Comparison of ENCODE assay signal across 14 cellular contexts in genomic region chr16:73092236-73092781, GRCh38. TPM values are rescaled to one million over a fixed set of nuclear protein-coding genes. Genes with fewer than 3 reads are reported as not detected.
DNase-seq lines count a peak whose midpoint lies in the region; ATAC-seq and TF ChIP-seq lines count a peak whose summit lies in the region.
"Had no signal": no experiment of that assay in that cellular context is flagged by ENCODE, and none has a peak within 500 bp of the region (broad histone marks: within the 10 kb centered on the region; RNA-seq: fewer than 3 reads in every experiment).

No MANE protein-coding gene starts in this region.

- no peak overlapping the region for H3K23ac ChIP-seq in IMR-90 (ENCODE audit: low read depth, low read length)

- H2BK5ac ChIP-seq in IMR-90 (ENCODE audit: low read depth, low read length, poor library complexity, severe bottlenecking): no peak overlapping the region

- H2BK15ac ChIP-seq in IMR-90 (ENCODE audit: low read depth, low read length): no peak overlapping the region

- H3K36me3 ChIP-seq in IMR-90 (ENCODE audit: control insufficient read depth, insufficient read depth, low read length): no peaks in the 10 kb centered on the region
- H3K36me3 ChIP-seq: adrenal gland, tibial nerve had no signal

- TF ChIP-seq RAD21 in IMR-90 (IDR thresholded peaks at IDR 0.05; ENCODE audit: low read length): no peak

- in situ Hi-C loops in IMR-90 (cut with MboI; ENCODE audit: low sequenced_read_pairs): no loop called here

- H3K18ac ChIP-seq in IMR-90 (ENCODE audit: low read depth, low read length): no peak overlapping the region

- POLR2A ChIA-PET in IMR-90 (lab: Charles Lee; ENCODE audit: unreplicated experiment): no interaction called here

- no peak overlapping the region for H3K4ac ChIP-seq in IMR-90 (ENCODE audit: low read depth, low read length)

- no peak for DNase-seq in IMR-90
- peak in 40 of 61 donors; percentile 11 to 70 (median 26) for DNase-seq in caudate nucleus (lab: John Stamatoyannopoulos, UW)
- DNase-seq in left kidney (ENCODE audit: low read depth, low spot score): peak; percentile 35
- peak; percentile 64 for DNase-seq in putamen (ENCODE audit: low spot score)
- no peak for DNase-seq in HuH-7.5 (ENCODE audit: low spot score)
- DNase-seq: adrenal gland, NCI-H2029, NCI-H524, T-cell had no signal

- TF ChIP-seq POLR2A in IMR-90 (IDR thresholded peaks at IDR 0.05; ENCODE audit: low read depth, low read length): no peak

- H3K4me2 ChIP-seq in IMR-90 (ENCODE audit: low read depth, low read length): no peak overlapping the region

- CTCF ChIA-PET in IMR-90 (lab: Yijun Ruan, JAX): no interaction called here

- H3K27ac ChIP-seq in IMR-90 (ENCODE audit: insufficient read depth, low read length): no peak overlapping the region
- peak overlapping the region; percentile 14 for H3K27ac ChIP-seq in caudate nucleus (ENCODE audit: low read depth, low read length)
- H3K27ac ChIP-seq: adrenal gland, C4-2B had no signal

- no peak for TF ChIP-seq CTCF in IMR-90 (conservative IDR thresholded peaks at IDR 0.05; ENCODE audit: low read depth, low read length)

- peaks cover 3% of the 10 kb centered on the region; the same call in 1 of the 2 replicates for H3K9me1 ChIP-seq in IMR-90 (ENCODE audit: insufficient read depth, low read length)

- dilution Hi-C loops in IMR-90 (cut with HindIII; ENCODE audit: low sequenced_read_pairs, unreplicated experiment): no loop called here

- H3K4me1 ChIP-seq in IMR-90 (ENCODE audit: control insufficient read depth, insufficient read depth, low read length): peaks cover 7% of the 10 kb centered on the region; the same call in 1 of the 2 replicates

- no peaks in the 10 kb centered on the region for H3K9me3 ChIP-seq in IMR-90 (ENCODE audit: control insufficient read depth, insufficient read depth, low read length)
- H3K9me3 ChIP-seq: adrenal gland, tibial nerve had no signal

- H2BK20ac ChIP-seq in IMR-90 (ENCODE audit: low read depth, low read length): no peak overlapping the region

- H2BK120ac ChIP-seq in IMR-90 (ENCODE audit: low read depth, low read length): no peak overlapping the region; the same call in 1 of the 2 replicates

- intact Hi-C loops in IMR-90 (cut with micrococcal nuclease): no loop called here

- no peaks in the 10 kb centered on the region; the same call in 1 of the 2 replicates for H3K27me3 ChIP-seq in IMR-90 (ENCODE audit: control insufficient read depth, insufficient read depth, low read length)
- H3K27me3 ChIP-seq: adrenal gland, tibial nerve had no signal

- no peak overlapping the region for H3K4me3 ChIP-seq in IMR-90 (ENCODE audit: insufficient read depth, low read depth, low read length)
- H3K4me3 ChIP-seq: adrenal gland, GM12878, tibial nerve had no signal

- 93% methylated on average over 12 of the region's 16 CpGs; no CpG with 5 or more reads in 1 of the 2 experiments for WGBS in IMR-90 (ENCODE audit: extremely low coverage in 2 of 2, insufficient read length in 1 of 2), 2 experiments

- H3K56ac ChIP-seq in IMR-90 (ENCODE audit: extremely low read depth, insufficient read depth, low read length): no peak overlapping the region

- no peak overlapping the region for H3K14ac ChIP-seq in IMR-90 (replicated peaks; ENCODE audit: low read depth, low read length)

- no peaks in the 10 kb centered on the region for H4K20me1 ChIP-seq in IMR-90 (ENCODE audit: insufficient read depth, low read length)

- H2AK9ac ChIP-seq in IMR-90 (replicated peaks; ENCODE audit: low read depth, low read length, poor library complexity): no peak overlapping the region

- H3K79me1 ChIP-seq in IMR-90 (ENCODE audit: low read depth in 1 of 2, low read length in 2 of 2): no peaks in the 10 kb centered on the region

- no peak overlapping the region for H4K91ac ChIP-seq in IMR-90 (ENCODE audit: insufficient read depth, low read depth, low read length)

- ATAC-seq in IMR-90 (ENCODE audit: low read depth): no peak
- ATAC-seq in HG02938 (IDR thresholded peaks at IDR 0.05; ENCODE audit: unreplicated experiment): no peak
- no peak for ATAC-seq in HG03378 (IDR thresholded peaks at IDR 0.05; ENCODE audit: unreplicated experiment)
- ATAC-seq: GM12878 had no signal

- no peak overlapping the region for H2AK5ac ChIP-seq in IMR-90 (ENCODE audit: low read depth, low read length)

- BruUV-seq in IMR-90 (replicated peaks; lab: Mats Ljungman, UMichigan): no TSS peak

- H2AFZ ChIP-seq in IMR-90 (replicated peaks; ENCODE audit: low read length, poor library complexity): no peak overlapping the region

- H4K8ac ChIP-seq in IMR-90 (ENCODE audit: low read depth in 2 of 2, low read length in 2 of 2): no peak overlapping the region

- H4K5ac ChIP-seq in IMR-90 (ENCODE audit: low read depth, low read length): no peak overlapping the region

- no peak overlapping the region for H3K9ac ChIP-seq in IMR-90 (ENCODE audit: low read depth, low read length)

TF ChIP-seq in IMR-90, 13 proteins besides CTCF, POLR2A, EP300 and RAD21:
- TF ChIP-seq NFE2L2 (IDR thresholded peaks at IDR 0.05; ENCODE audit: low read depth, low read length) (no peak), CEBPB (IDR thresholded peaks at IDR 0.05; ENCODE audit: low read depth, low read length) (peak; percentile 12; the same call in 1 of the 2 replicates), RCOR1 (IDR thresholded peaks at IDR 0.05; ENCODE audit: insufficient replicate concordance, low read length) (no peak), SMC3 (IDR thresholded peaks at IDR 0.05; ENCODE audit: low read depth, low read length) (no peak), MAZ (IDR thresholded peaks at IDR 0.05; ENCODE audit: borderline replicate concordance, low read depth, low read length) (no peak), USF2 (IDR thresholded peaks at IDR 0.05; ENCODE audit: low read depth, low read length) (no peak), CHD1 (IDR thresholded peaks at IDR 0.05; ENCODE audit: low read depth, low read length) (no peak)
TF ChIP-seq in IMR-90: peak in this region for 1.

RNA-seq across cellular contexts. Expression of gene ZFHX3, which starts 44.4 kb away (rescaled TPM):
- 1.4 and 2.2 TPM in 2 replicates for total RNA-seq in IMR-90 (2012; rRNA removed)
- polyA plus RNA-seq in IMR-90 (2012; rRNA removed): 1.7 and 2.0 TPM in 2 replicates
- 0.78 and 1.1 TPM in 2 replicates for polyA plus RNA-seq in IMR-90 (2012; cell fraction: cytosol; rRNA removed)
- 1.9 and 2.8 TPM in 2 replicates for polyA plus RNA-seq in IMR-90 (2012; cell fraction: nucleus; rRNA removed; ENCODE audit: low replicate concordance)

Comparison
In these comparisons a context has a peak if more than half of its experiments do, and no peak if none do; other contexts are left out.
1. DNase-seq: peak in caudate nucleus (40 of 61), left kidney (single experiment) and putamen (single experiment); none in IMR-90 (single experiment) and HuH-7.5 (single experiment).